30 cellular contexts compared by ENCODE assay signal in the genomic region with DNA sequence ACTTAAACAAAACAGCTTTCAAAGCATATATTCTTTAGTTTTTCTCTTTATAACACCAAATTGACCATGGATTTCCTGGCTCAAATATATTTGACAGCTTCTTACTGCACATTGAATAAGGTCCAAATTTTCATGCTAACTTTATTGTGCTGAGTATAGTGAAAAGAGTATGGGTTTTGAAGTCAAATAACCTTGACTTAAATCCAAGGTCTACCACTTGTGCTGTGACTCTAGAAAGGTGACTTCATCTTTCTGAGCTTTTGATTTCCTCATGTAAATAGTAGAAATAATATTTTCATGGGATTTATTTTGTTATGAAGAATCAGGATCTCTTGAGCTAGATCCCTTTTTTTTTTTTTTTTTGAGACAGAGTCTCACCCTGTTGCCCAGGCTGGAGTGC.
"Had no signal": no experiment of that assay in that cellular context is flagged by ENCODE, and none has a peak within 500 bp of the region (broad histone marks: within the 10 kb centered on the region; RNA-seq: fewer than 3 reads in every experiment).

No MANE protein-coding gene starts in this region.

- DNase-seq: naive thymus-derived CD4-positive, alpha-beta T cell; natural killer cell; nucleus accumbens; posterior cingulate gyrus; psoas muscle; right cardiac atrium; right lobe of liver; sigmoid colon; small intestine; stimulated activated CD4-positive, alpha-beta T cell treated with anti-CD3 and anti-CD28 coated beads, Interleukin-12 subunit alpha, Interleukin-12 subunit beta, amount 100 ng/mL, for 4 hours; stimulated activated CD4-positive, alpha-beta T cell treated with anti-CD3 and anti-CD28 coated beads, Interleukin-1b, Interleukin-23, amount 100 ng/mL, for 48 hours; stimulated activated CD4-positive, alpha-beta T cell treated with anti-CD3 and anti-CD28 coated beads, Interleukin-4, amount 100 ng/mL, for 1 hour; stimulated activated CD4-positive, alpha-beta T cell treated with anti-CD3 and anti-CD28 coated beads, Interleukin-4, amount 100 ng/mL, for 4 hours; stimulated activated CD8-positive, alpha-beta memory T cell treated with anti-CD3 and anti-CD28 coated beads, Interleukin-4, amount 100 ng/mL, for 48 hours; stimulated activated naive CD4-positive, alpha-beta T cell; stimulated activated naive CD8-positive, alpha-beta T cell treated with anti-CD3 and anti-CD28 coated beads, Interleukin-15, amount 100 ng/mL, for 72 hours; stimulated activated naive CD8-positive, alpha-beta T cell treated with anti-CD3 and anti-CD28 coated beads, Interleukin-15, Interleukin-2, amounts not matched to agents 100 U/mL and 50 U/mL, for 24 hours; substantia nigra; testis; tibial artery; transverse colon; upper lobe of right lung; uterus had no signal

- H2AFZ ChIP-seq: parathyroid adenoma had no signal

- H3K27ac Mint-ChIP-seq: natural killer cell; nephron; progenitor cell of endocrine pancreas; stimulated activated memory B cell treated with anti-CD40 and anti-IgM and Interleukin-4, amounts not matched to agents 10 μg/mL and 1 μg/mL and 100 μg/mL, for 72 hours; stimulated activated naive CD8-positive, alpha-beta T cell treated with anti-CD3 and anti-CD28 coated beads, Interleukin-15, amount 100 ng/mL, for 72 hours; type B pancreatic cell had no signal

- H3K36me3 ChIP-seq: neutrophil, right lobe of liver, sigmoid colon, tibial artery, transverse colon, upper lobe of right lung, uterus had no signal

- H3K9me3 ChIP-seq: neutrophil, right lobe of liver, sigmoid colon, testis, transverse colon, upper lobe of right lung, uterus had no signal

- H3K4me3 Mint-ChIP-seq: natural killer cell; nephron; stimulated activated memory B cell treated with anti-CD40 and anti-IgM and Interleukin-4, amounts not matched to agents 10 μg/mL and 1 μg/mL and 100 μg/mL, for 72 hours; stimulated activated naive CD8-positive, alpha-beta T cell treated with anti-CD3 and anti-CD28 coated beads, Interleukin-15, amount 100 ng/mL, for 72 hours; type B pancreatic cell had no signal

- H3K4me3 ChIP-seq: psoas muscle, right lobe of liver, sigmoid colon, suprapubic skin, testis, tibial artery, transverse colon, upper lobe of right lung, uterus had no signal

- H3K27ac ChIP-seq: neutrophil, parathyroid adenoma, psoas muscle, right lobe of liver, sigmoid colon, suprapubic skin, testis, tibial artery, transverse colon, upper lobe of right lung, uterus had no signal

- H3K4me1 Mint-ChIP-seq: nephron had no signal

- H3K4me1 ChIP-seq: parathyroid adenoma, psoas muscle, right lobe of liver, sigmoid colon, suprapubic skin, testis, tibial artery, transverse colon, upper lobe of right lung, uterus had no signal

- H3K9ac ChIP-seq: parathyroid adenoma had no signal

- H3K27me3 Mint-ChIP-seq: naive thymus-derived CD4-positive, alpha-beta T cell; progenitor cell of endocrine pancreas; stimulated activated memory B cell treated with anti-CD40 and anti-IgM and Interleukin-4, amounts not matched to agents 10 μg/mL and 1 μg/mL and 100 μg/mL, for 72 hours; stimulated activated naive CD8-positive, alpha-beta T cell treated with anti-CD3 and anti-CD28 coated beads, Interleukin-15, amount 100 ng/mL, for 72 hours; type B pancreatic cell had no signal

- H3K79me2 ChIP-seq: parathyroid adenoma had no signal

- H3K36me3 Mint-ChIP-seq: natural killer cell had no signal

- FAIRE-seq: small intestine had no signal

- H3K27me3 ChIP-seq: neutrophil, right lobe of liver, sigmoid colon, suprapubic skin, testis, tibial artery, transverse colon, upper lobe of right lung, uterus had no signal

- H3K9me3 Mint-ChIP-seq: natural killer cell; stimulated activated memory B cell treated with anti-CD40 and anti-IgM and Interleukin-4, amounts not matched to agents 10 μg/mL and 1 μg/mL and 100 μg/mL, for 72 hours; stimulated activated naive CD8-positive, alpha-beta T cell treated with anti-CD3 and anti-CD28 coated beads, Interleukin-15, amount 100 ng/mL, for 72 hours had no signal

- ATAC-seq: naive thymus-derived CD4-positive, alpha-beta T cell; natural killer cell; psoas muscle; right cardiac atrium; right lobe of liver; stimulated activated memory B cell treated with anti-CD40 and anti-IgM and Interleukin-4, amounts not matched to agents 10 μg/mL and 1 μg/mL and 100 μg/mL, for 72 hours; stimulated activated naive CD8-positive, alpha-beta T cell treated with anti-CD3 and anti-CD28 coated beads, Interleukin-15, amount 100 ng/mL, for 72 hours; stimulated activated naive CD8-positive, alpha-beta T cell treated with anti-CD3 and anti-CD28 coated beads, Interleukin-15, Interleukin-2, amounts not matched to agents 100 U/mL and 50 U/mL, for 24 hours; upper lobe of right lung had no signal
